In genomic region chr5:35926389-35927051, GRCh38 we compare ENCODE assay signal across 8 cellular contexts. TPM values are rescaled to one million over a fixed set of nuclear protein-coding genes. Genes with fewer than 3 reads are reported as not detected.
DNase-seq lines count a peak whose midpoint lies in the region; ATAC-seq and TF ChIP-seq lines count a peak whose summit lies in the region.

No MANE protein-coding gene starts in this region.

- H3K4me2 ChIP-seq in DOHH2 (ENCODE audit: low read length): no peak overlapping the region
- H3K4me2 ChIP-seq in MM.1S (ENCODE audit: low read depth, low read length): no peak overlapping the region

- no peaks in the 10 kb centered on the region for H3K9me3 Mint-ChIP-seq in activated naive CD8-positive, alpha-beta T cell treated with anti-CD3 and anti-CD28 coated beads, Interleukin-2, amount 50 U/mL, for 24 hours

- peak overlapping the region; percentile 39 for H3K4me3 Mint-ChIP-seq in activated naive CD8-positive, alpha-beta T cell treated with anti-CD3 and anti-CD28 coated beads, Interleukin-2, amount 50 U/mL, for 24 hours

- no peak overlapping the region for H3K27ac Mint-ChIP-seq in activated naive CD8-positive, alpha-beta T cell treated with anti-CD3 and anti-CD28 coated beads, Interleukin-2, amount 50 U/mL, for 24 hours

- H3K4me3 ChIP-seq in DOHH2 (ENCODE audit: low read length): no peak overlapping the region
- H3K4me3 ChIP-seq in MM.1S (ENCODE audit: low read length): no peak overlapping the region
- H3K4me3 ChIP-seq in retinal pigment epithelial cell (ENCODE audit: low read length): peak overlapping the region; percentile 2

- TF ChIP-seq CTCF in DOHH2 (IDR thresholded peaks at IDR 0.05; ENCODE audit: low read depth, low read length, poor library complexity, severe bottlenecking) (peak; percentile 76), MM.1S (IDR thresholded peaks at IDR 0.05; ENCODE audit: low read length) (peak; percentile 84), retinal pigment epithelial cell (conservative IDR thresholded peaks at IDR 0.05; ENCODE audit: low read depth, low read length) (peak; percentile 81)

- no peak overlapping the region for H3K9ac ChIP-seq in MM.1S (ENCODE audit: low read length)

- peak; percentile 53 for ATAC-seq in GM21723 (IDR thresholded peaks at IDR 0.05; ENCODE audit: unreplicated experiment)
- ATAC-seq in SK-N-SH treated with all-trans-retinoic acid at 6 μM for 48 hours: peak; percentile 76
- ATAC-seq in activated naive CD8-positive, alpha-beta T cell treated with anti-CD3 and anti-CD28 coated beads, Interleukin-2, amount 50 U/mL, for 24 hours: peak; percentile 48
- ATAC-seq in left ventricle myocardium superior: peak; percentile 63

- H3K79me2 ChIP-seq in DOHH2 (ENCODE audit: control insufficient read depth, low read length) (no peaks in the 10 kb centered on the region), MM.1S (ENCODE audit: low read length) (no peaks in the 10 kb centered on the region)

- H3K27me3 ChIP-seq in DOHH2 (ENCODE audit: control insufficient read depth, low read length) (no peaks in the 10 kb centered on the region), MM.1S (replicated peaks; ENCODE audit: insufficient read depth, low read length) (no peaks in the 10 kb centered on the region)

- H3K36me3 Mint-ChIP-seq in activated naive CD8-positive, alpha-beta T cell treated with anti-CD3 and anti-CD28 coated beads, Interleukin-2, amount 50 U/mL, for 24 hours (ENCODE audit: low read depth): no peaks in the 10 kb centered on the region

- peaks cover 2% of the 10 kb centered on the region for H3K27me3 Mint-ChIP-seq in activated naive CD8-positive, alpha-beta T cell treated with anti-CD3 and anti-CD28 coated beads, Interleukin-2, amount 50 U/mL, for 24 hours

- H3K4me1 ChIP-seq in DOHH2 (ENCODE audit: control insufficient read depth, low read length) (peaks cover 45% of the 10 kb centered on the region), MM.1S (ENCODE audit: low read length) (no peaks in the 10 kb centered on the region)

- H3K27ac ChIP-seq in DOHH2 (ENCODE audit: low read depth, low read length): no peak overlapping the region
- H3K27ac ChIP-seq in MM.1S (ENCODE audit: low read length): no peak overlapping the region

- H3K9me3 ChIP-seq in DOHH2 (ENCODE audit: control insufficient read depth, insufficient read depth, low read length) (no peaks in the 10 kb centered on the region), MM.1S (replicated peaks; ENCODE audit: insufficient read depth, low read length) (no peaks in the 10 kb centered on the region)

- H3K36me3 ChIP-seq in DOHH2 (ENCODE audit: control insufficient read depth, low read length) (no peaks in the 10 kb centered on the region), MM.1S (replicated peaks; ENCODE audit: insufficient read depth, low read length) (no peaks in the 10 kb centered on the region)

- H4K20me1 ChIP-seq in DOHH2 (ENCODE audit: control insufficient read depth, insufficient read depth, low read depth, low read length): no peaks in the 10 kb centered on the region
- H4K20me1 ChIP-seq in MM.1S (ENCODE audit: insufficient read depth, low read length): no peaks in the 10 kb centered on the region

- H3K4me1 Mint-ChIP-seq in activated naive CD8-positive, alpha-beta T cell treated with anti-CD3 and anti-CD28 coated beads, Interleukin-2, amount 50 U/mL, for 24 hours: peaks cover 44% of the 10 kb centered on the region

- intact Hi-C loops in left ventricle myocardium superior (cut with micrococcal nuclease) (loop anchor here (5.0 to 10.0 kb wide), 2 partner anchors 149 to 312 kb away; partner anchors contain the start of gene SPEF2), posterior vena cava (cut with DNase I) (loop anchor here in 1 of 2 donors (10.0 kb wide), 1 partner anchor 152 kb away; no protein-coding TSS in a partner anchor)

- H3K9me2 ChIP-seq in DOHH2 (replicated peaks; ENCODE audit: control insufficient read depth, low read length) (no peaks in the 10 kb centered on the region), MM.1S (replicated peaks; ENCODE audit: insufficient read depth, low read length) (no peaks in the 10 kb centered on the region)

- DNase-seq in MM.1S: peak; percentile 36
- DNase-seq in activated naive CD8-positive, alpha-beta T cell treated with anti-CD3 and anti-CD28 coated beads, Interleukin-2, amount 50 U/mL, for 24 hours: peak; percentile 74
- DNase-seq in left ventricle myocardium superior: no peak
- DNase-seq in retinal pigment epithelial cell (ENCODE audit: low read depth): peak; percentile 2
- DNase-seq in posterior vena cava (ENCODE audit: low spot score): no peak

- no peak overlapping the region for H2AFZ ChIP-seq in MM.1S (ENCODE audit: low read length)

- H3F3A ChIP-seq in DOHH2 (ENCODE audit: control insufficient read depth, insufficient read depth) (no peaks in the 10 kb centered on the region), MM.1S (ENCODE audit: insufficient read depth, low read length) (no peaks in the 10 kb centered on the region)

TF ChIP-seq in SK-N-SH treated with all-trans-retinoic acid at 6 μM for 48 hours, 23 proteins besides CTCF, POLR2A, EP300 and RAD21:
- TF ChIP-seq GLIS3 (CRISPR knock-in tag; IDR thresholded peaks at IDR 0.05): no peak

RNA-seq across cellular contexts. Expression of gene CAPSL, which starts 11.9 kb away (rescaled TPM):
- total RNA-seq in left ventricle myocardium superior (not detected), posterior vena cava (not detected)

Comparison
In these comparisons a context has a peak if more than half of its experiments do, and no peak if none do; other contexts are left out.
1. DNase-seq: peak in MM.1S (single experiment), activated naive CD8-positive, alpha-beta T cell treated with anti-CD3 and anti-CD28 coated beads, Interleukin-2, amount 50 U/mL, for 24 hours (single experiment) and retinal pigment epithelial cell (single experiment); none in left ventricle myocardium superior (single experiment) and posterior vena cava (single experiment).
2. Peak in every context shown above with its lines, with median percentiles within 50 percentile points of each other: CTCF ChIP-seq and ATAC-seq.